In the genomic region with DNA sequence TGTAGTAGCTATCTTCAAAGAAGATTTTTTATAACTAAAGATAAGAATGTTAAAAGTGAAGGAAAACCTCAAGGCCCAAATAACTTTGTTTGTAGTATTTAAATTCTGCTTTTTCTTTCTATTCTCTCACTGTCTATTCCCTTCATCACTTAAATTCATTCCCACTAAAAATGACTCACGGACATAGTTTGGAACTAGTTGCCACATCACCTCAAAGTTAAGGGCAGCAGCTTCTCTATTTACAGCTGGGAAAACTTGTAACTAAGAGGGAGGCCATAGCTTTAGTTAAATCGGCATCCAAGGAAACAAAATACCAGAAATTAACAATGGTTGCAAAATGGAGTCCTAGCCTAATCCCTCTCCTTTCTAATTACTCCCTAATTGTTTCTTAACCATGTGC, we compare ENCODE assay signal across 22 cellular contexts.
"Had no signal": no experiment of that assay in that cellular context is flagged by ENCODE, and none has a peak within 500 bp of the region (broad histone marks: within the 10 kb centered on the region; RNA-seq: fewer than 3 reads in every experiment).

No MANE protein-coding gene starts in this region.

- H3K4me1 Mint-ChIP-seq: mesothelial cell of epicardium had no signal

- H3K4me3 ChIP-seq: ascending aorta, cardiac muscle cell, esophagus muscularis mucosa, lung, prostate gland, right atrium auricular region, tibial artery had no signal

- H3K4me3 Mint-ChIP-seq: activated CD8-positive, alpha-beta T cell treated with anti-CD3 and anti-CD28 coated beads, Interleukin-2, amount 10 ng/mL, durations not matched to agents 7 days and 5 days; activated naive CD4-positive, alpha-beta T cell treated with anti-CD3 and anti-CD28 coated beads for 36 hours; activated T-cell treated with anti-CD3 and anti-CD28 coated beads, Interleukin-2, amount 50 U/mL, for 4 hours; mesothelial cell of epicardium had no signal

- H3K36me3 ChIP-seq: ascending aorta, cardiac muscle cell, esophagus muscularis mucosa, prostate gland, right atrium auricular region, tibial artery had no signal

- H3K4me1 ChIP-seq: ascending aorta, esophagus muscularis mucosa, prostate gland, right atrium auricular region, tibial artery had no signal

- ATAC-seq: activated CD8-positive, alpha-beta T cell treated with anti-CD3 and anti-CD28 coated beads, Interleukin-2, amount 10 ng/mL, durations not matched to agents 7 days and 5 days; activated T-cell treated with anti-CD3 and anti-CD28 coated beads, Interleukin-2, amount 50 U/mL, for 4 hours; left lobe of liver; stimulated activated naive CD8-positive, alpha-beta T cell treated with anti-CD3 and anti-CD28 coated beads, Interleukin-15, Interleukin-2, amounts not matched to agents 100 U/mL and 50 U/mL, for 24 hours had no signal

- H3K27ac Mint-ChIP-seq: activated CD8-positive, alpha-beta T cell treated with anti-CD3 and anti-CD28 coated beads, Interleukin-2, amount 10 ng/mL, durations not matched to agents 7 days and 5 days; activated naive CD4-positive, alpha-beta T cell treated with anti-CD3 and anti-CD28 coated beads for 36 hours; mesothelial cell of epicardium had no signal

- H3K27me3 ChIP-seq: ascending aorta, cardiac muscle cell, esophagus muscularis mucosa, right atrium auricular region, tibial artery had no signal

- DNase-seq: activated CD4-positive, alpha-beta T cell treated with anti-CD3 and anti-CD28 coated beads for 48 hours; activated CD4-positive, CD25-positive, alpha-beta regulatory T cell; activated CD8-positive, alpha-beta memory T cell treated with anti-CD3 and anti-CD28 coated beads, Interleukin-2, amount 50 U/mL, for 4 hours; activated CD8-positive, alpha-beta T cell treated with anti-CD3 and anti-CD28 coated beads, Interleukin-2, amount 10 ng/mL, durations not matched to agents 7 days and 5 days; activated naive CD4-positive, alpha-beta T cell treated with anti-CD3 and anti-CD28 coated beads for 36 hours; activated T-cell treated with anti-CD3 and anti-CD28 coated beads, Interleukin-2, amount 50 U/mL, for 4 hours; dermis blood vessel endothelial cell; effector memory CD4-positive, alpha-beta T cell; hypothalamus; kidney; stimulated activated naive CD8-positive, alpha-beta T cell treated with anti-CD3 and anti-CD28 coated beads, Interleukin-15, Interleukin-2, amounts not matched to agents 100 U/mL and 50 U/mL, for 24 hours; substantia nigra; T-helper 9 cell; tibial artery had no signal

- H3K36me3 Mint-ChIP-seq: mesothelial cell of epicardium had no signal

- H3K9me3 Mint-ChIP-seq: activated naive CD4-positive, alpha-beta T cell treated with anti-CD3 and anti-CD28 coated beads for 36 hours; activated T-cell treated with anti-CD3 and anti-CD28 coated beads, Interleukin-2, amount 50 U/mL, for 4 hours; mesothelial cell of epicardium had no signal

- H3K9me3 ChIP-seq: ascending aorta, esophagus muscularis mucosa, prostate gland, right atrium auricular region, tibial artery had no signal

- H3K27ac ChIP-seq: ascending aorta, cardiac muscle cell, esophagus muscularis mucosa, prostate gland, right atrium auricular region, tibial artery had no signal
